ENCODE assay signal across 12 cellular contexts in genomic region chrX:143502196-143502595, GRCh38. TPM values are rescaled to one million over a fixed set of nuclear protein-coding genes. Genes with fewer than 3 reads are reported as not detected.
"Had no signal": no experiment of that assay in that cellular context is flagged by ENCODE, and none has a peak within 500 bp of the region (broad histone marks: within the 10 kb centered on the region; RNA-seq: fewer than 3 reads in every experiment).

No MANE protein-coding gene starts in this region.

RNA-seq across cellular contexts. Expression of gene SPANXN3, which starts 15.1 kb away (rescaled TPM):
- total RNA-seq: OCI-LY7, PC-3, PC-9, Peyer's patch, Right ventricle myocardium inferior, Right ventricle myocardium superior, RPMI7951, SJCRH30, SJSA1, SK-MEL-5, T-cell had no signal
- polyA plus RNA-seq: SK-N-SH had no signal
